Comparison of ENCODE assay signal across 21 cellular contexts in the genomic region with DNA sequence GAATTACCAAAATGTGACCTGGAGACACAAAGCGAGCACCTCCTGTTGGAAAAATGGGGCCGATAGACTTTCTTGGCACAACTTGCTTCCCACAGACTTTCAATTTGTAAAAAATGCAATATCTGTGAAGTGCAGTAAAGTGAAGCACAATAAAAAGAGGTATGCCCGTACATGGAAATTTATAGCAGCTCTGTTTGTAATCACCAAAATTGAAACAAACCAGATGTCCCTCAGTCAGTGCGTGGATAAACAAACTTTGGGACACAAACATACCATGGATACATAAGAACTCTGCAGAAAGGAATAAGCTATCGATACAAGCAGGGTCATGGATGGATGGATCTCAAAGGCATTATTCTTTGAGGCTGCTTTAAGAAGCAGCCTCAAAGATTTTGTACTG. TPM values are rescaled to one million over a fixed set of nuclear protein-coding genes. Genes with fewer than 3 reads are reported as not detected.
DNase-seq lines count a peak whose midpoint lies in the region; ATAC-seq, FAIRE-seq and TF ChIP-seq lines count a peak whose summit lies in the region.
"Had no signal": no experiment of that assay in that cellular context is flagged by ENCODE, and none has a peak within 500 bp of the region (broad histone marks: within the 10 kb centered on the region; RNA-seq: fewer than 3 reads in every experiment).

No MANE protein-coding gene starts in this region.

- H2AFZ ChIP-seq in PC-9 (no peak overlapping the region), MM.1S (ENCODE audit: low read length) (no peak overlapping the region)

- no peaks in the 10 kb centered on the region for H3K27me3 Mint-ChIP-seq in CD4-positive, alpha-beta memory T cell
- H3K27me3 Mint-ChIP-seq: natural killer cell treated with Interleukin-12 subunit alpha and Interleukin-12 subunit beta and Interleukin-15 and Interleukin-18, amount 100 ng/mL, for 72 hours had no signal

- peaks cover 64% of the 10 kb centered on the region for H3K4me1 ChIP-seq in CD4-positive, alpha-beta memory T cell (ENCODE audit: insufficient read depth, low read length)
- H3K4me1 ChIP-seq in muscle layer of duodenum (ENCODE audit: control insufficient read depth in 1 of 2, insufficient read depth in 2 of 2, low read length in 2 of 2), result peaks cover 4 to 15% of the 10 kb centered on the region in 2 donors
- H3K4me1 ChIP-seq in PC-9 (replicated peaks; ENCODE audit: insufficient read depth), result peaks cover 33% of the 10 kb centered on the region
- H3K4me1 ChIP-seq in MM.1S (ENCODE audit: low read length), result peaks cover 80% of the 10 kb centered on the region

- H3K4me3 Mint-ChIP-seq in CD4-positive, alpha-beta memory T cell, result peak overlapping the region in 1 of 8 donors; percentile 16

- no peaks in the 10 kb centered on the region for H4K20me1 ChIP-seq in PC-9 (ENCODE audit: insufficient read depth)
- no peaks in the 10 kb centered on the region for H4K20me1 ChIP-seq in MM.1S (ENCODE audit: insufficient read depth, low read length)

- no peak overlapping the region for H3K9ac ChIP-seq in MM.1S (ENCODE audit: low read length)

- no peaks in the 10 kb centered on the region for H3K36me3 ChIP-seq in CD4-positive, alpha-beta memory T cell (ENCODE audit: insufficient read depth, low read length)
- H3K36me3 ChIP-seq in muscle layer of duodenum (ENCODE audit: control insufficient read depth in 1 of 2, insufficient read depth in 2 of 2, low read length in 2 of 2) (no peaks in the 10 kb centered on the region), PC-9 (ENCODE audit: low read depth) (peaks cover 4% of the 10 kb centered on the region; the same call in 1 of the 2 replicates), MM.1S (replicated peaks; ENCODE audit: insufficient read depth, low read length) (peaks cover 13% of the 10 kb centered on the region; the same call in 1 of the 2 replicates)
- H3K36me3 ChIP-seq: tibial nerve had no signal

- H3K4me3 ChIP-seq in CD4-positive, alpha-beta memory T cell (ENCODE audit: low read length in 2 of 2), result no peak overlapping the region
- H3K4me3 ChIP-seq in muscle layer of duodenum (ENCODE audit: low read depth in 1 of 2, low read length in 2 of 2) (no peak overlapping the region), PC-9 (no peak overlapping the region), MM.1S (ENCODE audit: low read length) (no peak overlapping the region)
- H3K4me3 ChIP-seq: esophagus squamous epithelium, GM12878, MG63, tibial nerve had no signal

- POLR2A ChIA-PET in CD4-positive, alpha-beta memory T cell (lab: Charles Lee; ENCODE audit: partially characterized antibody), result interaction anchor here (0.7 to 5.3 kb wide), 4 partner anchors 10 to 98 kb away, joined by 3 to 69 read pairs (median 6); partner anchors contain the start of gene ARID5B
- POLR2A ChIA-PET in PC-9 (lab: Charles Lee; ENCODE audit: unreplicated experiment), result no interaction called here

- ATAC-seq in activated naive CD4-positive, alpha-beta T cell treated with anti-CD3 and anti-CD28 coated beads, Interleukin-2, amount 50 U/mL, for 72 hours, result no peak
- ATAC-seq in GM18909 (IDR thresholded peaks at IDR 0.05; ENCODE audit: poor library complexity, unreplicated experiment), result no peak
- ATAC-seq: activated CD4-positive, CD25-positive, alpha-beta regulatory T cell treated with anti-CD3 and anti-CD28 coated beads, Interleukin-2, amount 50 U/mL, for 24 hours; GM12878; left lobe of liver; natural killer cell treated with Interleukin-12 subunit alpha and Interleukin-12 subunit beta and Interleukin-15 and Interleukin-18, amount 100 ng/mL, for 72 hours had no signal

- TF ChIP-seq CTCF in PC-9 (conservative IDR thresholded peaks at IDR 0.05), result no peak
- TF ChIP-seq CTCF in MM.1S (IDR thresholded peaks at IDR 0.05; ENCODE audit: low read length), result no peak

- FAIRE-seq in A204.1 (lab: Jason Lieb, UNC), result peak; percentile 29
- FAIRE-seq: GM12878, H54 had no signal

- H3K9me3 Mint-ChIP-seq in CD4-positive, alpha-beta memory T cell, result peaks cover 0 to 2% (median 0%) of the 10 kb centered on the region in 8 donors
- H3K9me3 Mint-ChIP-seq in activated naive CD4-positive, alpha-beta T cell treated with anti-CD3 and anti-CD28 coated beads, Interleukin-2, amount 50 U/mL, for 72 hours, result no peaks in the 10 kb centered on the region
- H3K9me3 Mint-ChIP-seq: natural killer cell treated with Interleukin-12 subunit alpha and Interleukin-12 subunit beta and Interleukin-15 and Interleukin-18, amount 100 ng/mL, for 72 hours had no signal

- peaks cover 55 to 75% (median 62%) of the 10 kb centered on the region in 4 donors for H3K4me1 Mint-ChIP-seq in CD4-positive, alpha-beta memory T cell

- no peak overlapping the region for H3K4me2 ChIP-seq in PC-9
- no peak overlapping the region for H3K4me2 ChIP-seq in MM.1S (ENCODE audit: low read depth, low read length)

- H3K9me2 ChIP-seq in PC-9 (ENCODE audit: insufficient read depth) (no peaks in the 10 kb centered on the region), MM.1S (replicated peaks; ENCODE audit: insufficient read depth, low read length) (no peaks in the 10 kb centered on the region)

- H3K27me3 ChIP-seq in CD4-positive, alpha-beta memory T cell (ENCODE audit: insufficient read depth, low read length), result no peaks in the 10 kb centered on the region
- no peaks in the 10 kb centered on the region for H3K27me3 ChIP-seq in muscle layer of duodenum (ENCODE audit: low read depth, low read length)
- H3K27me3 ChIP-seq in PC-9 (ENCODE audit: insufficient read depth, low read depth), result no peaks in the 10 kb centered on the region
- no peaks in the 10 kb centered on the region for H3K27me3 ChIP-seq in MM.1S (replicated peaks; ENCODE audit: insufficient read depth, low read length)
- H3K27me3 ChIP-seq: esophagus squamous epithelium, MG63, tibial nerve had no signal

- peaks cover 40% of the 10 kb centered on the region for H3F3A ChIP-seq in PC-9 (ENCODE audit: insufficient read depth, low read depth)
- peaks cover 47% of the 10 kb centered on the region for H3F3A ChIP-seq in MM.1S (ENCODE audit: insufficient read depth, low read length)

- H3K27ac ChIP-seq in CD4-positive, alpha-beta memory T cell (ENCODE audit: low read depth, low read length), result no peak overlapping the region
- H3K27ac ChIP-seq in muscle layer of duodenum (ENCODE audit: low read length), result peak overlapping the region; percentile 14
- H3K27ac ChIP-seq in PC-9, result no peak overlapping the region
- no peak overlapping the region for H3K27ac ChIP-seq in MM.1S (ENCODE audit: low read length)

- H3K79me2 ChIP-seq in PC-9 (ENCODE audit: low read depth), result no peaks in the 10 kb centered on the region
- H3K79me2 ChIP-seq in MM.1S (ENCODE audit: low read length), result peaks cover 77% of the 10 kb centered on the region

- CTCF ChIA-PET in CD4-positive, alpha-beta memory T cell (lab: Charles Lee; ENCODE audit: partially characterized antibody), result no interaction called here
- CTCF ChIA-PET in PC-9 (lab: Charles Lee), result no interaction called here

- DNase-seq in CD4-positive, alpha-beta memory T cell, result no peak
- no peak for DNase-seq in activated naive CD4-positive, alpha-beta T cell treated with anti-CD3 and anti-CD28 coated beads, Interleukin-2, amount 50 U/mL, for 72 hours (ENCODE audit: low spot score in 2 of 2)
- DNase-seq in PC-9 (no peak), MM.1S (no peak)
- no peak for DNase-seq in stimulated activated CD4-positive, alpha-beta T cell treated with anti-CD3 and anti-CD28 coated beads, Interleukin-15, amount 100 ng/mL, for 24 hours
- DNase-seq: C1 segment of cervical spinal cord, dermis blood vessel endothelial cell, esophagus squamous epithelium, MG63, NCI-H2029 treated with DMSO at 0.1 percent for 48 hours, retina, RPMI8226 had no signal

- H3K36me3 Mint-ChIP-seq in CD4-positive, alpha-beta memory T cell, result peaks cover 14 to 19% of the 10 kb centered on the region in 2 donors
- peaks cover 3 to 52% of the 10 kb centered on the region in 2 donors for H3K36me3 Mint-ChIP-seq in activated naive CD4-positive, alpha-beta T cell treated with anti-CD3 and anti-CD28 coated beads, Interleukin-2, amount 50 U/mL, for 72 hours

- intact Hi-C loops in CD4-positive, alpha-beta memory T cell (cut with micrococcal nuclease), result no loop called here
- intact Hi-C loops in PC-9 (cut with micrococcal nuclease; ENCODE audit: unreplicated experiment), result no loop called here

- no TSS peak for BruUV-seq in PC-9 (replicated peaks; lab: Mats Ljungman, UMichigan)

- no peaks in the 10 kb centered on the region for H3K9me3 ChIP-seq in CD4-positive, alpha-beta memory T cell (ENCODE audit: control insufficient read depth in 1 of 2, low read length in 2 of 2)
- H3K9me3 ChIP-seq in muscle layer of duodenum (ENCODE audit: control insufficient read depth in 1 of 2, low read length in 2 of 2) (no peaks in the 10 kb centered on the region), PC-9 (ENCODE audit: insufficient read depth, low read depth) (0 out of 2 replicates have a peak, but pooled peaks cover 8% of the 10 kb centered on the region), MM.1S (replicated peaks; ENCODE audit: insufficient read depth, low read length) (no peaks in the 10 kb centered on the region)
- H3K9me3 ChIP-seq: esophagus squamous epithelium had no signal

- H3K27ac Mint-ChIP-seq in CD4-positive, alpha-beta memory T cell, result peak overlapping the region in 6 of 7 donors; percentile 41 to 71 (median 50)
- peak overlapping the region; percentile 39 to 81 for H3K27ac Mint-ChIP-seq in activated naive CD4-positive, alpha-beta T cell treated with anti-CD3 and anti-CD28 coated beads, Interleukin-2, amount 50 U/mL, for 72 hours

RNA-seq across cellular contexts. Expression of gene ARID5B, which starts 33.6 kb away (rescaled TPM):
- 10 to 100 TPM; 41.9 TPM for total RNA-seq in CD4-positive, alpha-beta memory T cell
- 10 to 100 TPM; 30.9 to 49.6 TPM for polyA plus RNA-seq in CD4-positive, alpha-beta memory T cell
- total RNA-seq in activated naive CD4-positive, alpha-beta T cell treated with anti-CD3 and anti-CD28 coated beads, Interleukin-2, amount 50 U/mL, for 72 hours, result 10 to 100 TPM; 52.1 to 95.4 TPM
- total RNA-seq in PC-9 (2021), result 7.4 and 8.5 TPM in 2 replicates
